Comparison of ENCODE assay signal across 22 cellular contexts in genomic region chr12:30251546-30251945, GRCh38.
DNase-seq lines count a peak whose midpoint lies in the region; ATAC-seq, FAIRE-seq and TF ChIP-seq lines count a peak whose summit lies in the region.
"Had no signal": no experiment of that assay in that cellular context is flagged by ENCODE, and none has a peak within 500 bp of the region (broad histone marks: within the 10 kb centered on the region; RNA-seq: fewer than 3 reads in every experiment).

No MANE protein-coding gene starts in this region.

- H2BK120ac ChIP-seq in H1 (replicated peaks; ENCODE audit: low read depth, low read length), result no peak overlapping the region

- no peaks in the 10 kb centered on the region for H3K27me3 ChIP-seq in GM23338 (ENCODE audit: insufficient read depth)
- no peaks in the 10 kb centered on the region for H3K27me3 ChIP-seq in HUES64 (ENCODE audit: insufficient read depth, low read length)
- H3K27me3 ChIP-seq in H1 (replicated peaks in 1 of 4; ENCODE audit: control insufficient read depth in 3 of 4, extremely low read depth in 1 of 4, insufficient read depth in 3 of 4, low read length in 3 of 4), result no peaks in the 10 kb centered on the region
- H3K27me3 ChIP-seq in neural progenitor cell, result no peaks in the 10 kb centered on the region
- H3K27me3 ChIP-seq: BLaER1 had no signal

- ATAC-seq in GM23338 (peak; percentile 62), GM21381 (IDR thresholded peaks at IDR 0.05; ENCODE audit: unreplicated experiment) (no peak)
- ATAC-seq in activated T-cell treated with anti-CD3 and anti-CD28 coated beads, Interleukin-2, amount 50 U/mL, for 4 hours, result no peak
- no peak for ATAC-seq in stimulated activated naive B cell treated with anti-CD40 and anti-IgM and Interleukin-4, amounts not matched to agents 10 μg/mL and 1 μg/mL and 100 μg/mL, for 72 hours (replicated peaks)
- ATAC-seq: CD8-positive, alpha-beta T cell; GM12878; HCT116 had no signal

- H3K79me2 ChIP-seq in GM23338 (replicated peaks; ENCODE audit: insufficient read depth) (no peaks in the 10 kb centered on the region), H1 (ENCODE audit: control insufficient read depth in 1 of 2, insufficient read depth in 2 of 2, low read length in 2 of 2) (no peaks in the 10 kb centered on the region), neural progenitor cell (ENCODE audit: low read depth) (no peaks in the 10 kb centered on the region)

- TF ChIP-seq EP300 in H1 (IDR thresholded peaks at IDR 0.05; ENCODE audit: borderline replicate concordance in 1 of 2, low read depth in 2 of 2, low read length in 2 of 2), result no peak

- H4K5ac ChIP-seq in H1 (ENCODE audit: insufficient read length, low read depth, low read length), result no peak overlapping the region

- no peaks in the 10 kb centered on the region for H3F3A ChIP-seq in GM23338 (replicated peaks; ENCODE audit: low read depth)
- H3F3A ChIP-seq in neural progenitor cell (ENCODE audit: low read depth), result peaks cover 9% of the 10 kb centered on the region

- peak overlapping the region; percentile 87 for H2AFZ ChIP-seq in GM23338
- H2AFZ ChIP-seq in H1 (ENCODE audit: low read length), result peak overlapping the region; percentile 65; the same call in 1 of the 2 replicates
- peak overlapping the region; percentile 14 for H2AFZ ChIP-seq in neural progenitor cell (replicated peaks)

- no peak overlapping the region for H2BK12ac ChIP-seq in H1 (ENCODE audit: low read depth, low read length)

- DNase-seq in GM23338 (ENCODE audit: low spot score) (peak; percentile 6), H1 (ENCODE audit: low read depth in 1 of 2, low spot score in 2 of 2) (no peak), neural progenitor cell (ENCODE audit: low spot score) (peak; percentile 48)
- no peak for DNase-seq in activated T-cell treated with anti-CD3 and anti-CD28 coated beads, Interleukin-2, amount 50 U/mL, for 4 hours
- no peak for DNase-seq in stimulated activated naive B cell treated with anti-CD40 and anti-IgM and Interleukin-4, amounts not matched to agents 10 μg/mL and 1 μg/mL and 100 μg/mL, for 72 hours
- no peak for DNase-seq in effector CD8-positive, alpha-beta T cell (lab: John Stamatoyannopoulos, UW)
- DNase-seq: Caco-2; CD4-positive, CD25-positive, alpha-beta regulatory T cell; CD8-positive, alpha-beta T cell; DMS79; EL; GDM1; GOT3; H7 had no signal

- H3K27ac ChIP-seq in GM23338 (ENCODE audit: low read depth) (peak overlapping the region; percentile 5; the same call in 1 of the 2 replicates), HUES64 (ENCODE audit: low read depth, low read length) (0 out of 2 replicates have a peak overlapping the region, but pooled peaks have one; percentile 26), H1 (ENCODE audit: low read depth, low read length) (no peak overlapping the region), neural progenitor cell (no peak overlapping the region)
- H3K27ac ChIP-seq: BLaER1, C4-2B had no signal

- H3K14ac ChIP-seq in H1 (ENCODE audit: insufficient read length), result no peak overlapping the region

- H3K4me3 ChIP-seq in GM23338, result no peak overlapping the region
- H3K4me3 ChIP-seq in HUES64 (ENCODE audit: low read length), result no peak overlapping the region
- H3K4me3 ChIP-seq in H1 (ENCODE audit: extremely low read depth in 1 of 4, insufficient read depth in 2 of 4, low read depth in 3 of 4, low read length in 4 of 4), result no peak overlapping the region
- no peak overlapping the region for H3K4me3 ChIP-seq in neural progenitor cell
- H3K4me3 ChIP-seq: BLaER1, GM12878 had no signal

- H3K9me3 ChIP-seq in HUES64 (ENCODE audit: insufficient read depth, low read depth, low read length) (no peaks in the 10 kb centered on the region), H1 (ENCODE audit: insufficient read depth in 2 of 2, low read depth in 1 of 2, low read length in 1 of 2) (no peaks in the 10 kb centered on the region), neural progenitor cell (ENCODE audit: low read depth) (no peaks in the 10 kb centered on the region)
- H3K9me3 ChIP-seq: BLaER1, Caco-2 had no signal

- H4K20me1 ChIP-seq in GM23338 (replicated peaks; ENCODE audit: insufficient read depth) (no peaks in the 10 kb centered on the region), H1 (replicated peaks in 1 of 2; ENCODE audit: control insufficient read depth in 1 of 2, insufficient read depth in 2 of 2, low read length in 2 of 2) (no peaks in the 10 kb centered on the region), neural progenitor cell (ENCODE audit: low read depth) (no peaks in the 10 kb centered on the region)
- H4K20me1 ChIP-seq: BLaER1 had no signal

- no peak for TF ChIP-seq CTCF in GM23338 (conservative IDR thresholded peaks at IDR 0.05; ENCODE audit: low read depth in 2 of 2)
- no peak for TF ChIP-seq CTCF in H1 (IDR thresholded peaks at IDR 0.05; ENCODE audit: control extremely low read depth in 1 of 3, insufficient read depth in 1 of 3, low read depth in 1 of 3, low read length in 3 of 3)
- no peak for TF ChIP-seq CTCF in neural progenitor cell (IDR thresholded peaks at IDR 0.05)

- no peak overlapping the region for H4K91ac ChIP-seq in H1 (replicated peaks; ENCODE audit: insufficient read length, low read length)

- no peaks in the 10 kb centered on the region for H3K79me1 ChIP-seq in H1 (ENCODE audit: low read depth, low read length)

- CTCF ChIA-PET in H1 (lab: Charles Lee; ENCODE audit: partially characterized antibody), result no interaction called here

- no peak overlapping the region for H3K4ac ChIP-seq in H1 (replicated peaks; ENCODE audit: insufficient read length, low read depth, low read length)

- no peak overlapping the region for H2BK5ac ChIP-seq in H1 (ENCODE audit: low read depth, low read length)

- H3K4me3 Mint-ChIP-seq in GM23338 (no peak overlapping the region), neural progenitor cell (no peak overlapping the region)
- no peak overlapping the region for H3K4me3 Mint-ChIP-seq in activated T-cell treated with anti-CD3 and anti-CD28 coated beads, Interleukin-2, amount 50 U/mL, for 4 hours
- H3K4me3 Mint-ChIP-seq in stimulated activated naive B cell treated with anti-CD40 and anti-IgM and Interleukin-4, amounts not matched to agents 10 μg/mL and 1 μg/mL and 100 μg/mL, for 72 hours, result no peak overlapping the region
- H3K4me3 Mint-ChIP-seq: B cell; CD4-positive, CD25-positive, alpha-beta regulatory T cell; CD8-positive, alpha-beta T cell had no signal

- no peak for TF ChIP-seq POLR2A in H1 (IDR thresholded peaks at IDR 0.05; ENCODE audit: control extremely low read depth in 1 of 2, low read depth in 2 of 2, low read length in 2 of 2)

- no peak overlapping the region for H2BK15ac ChIP-seq in H1 (ENCODE audit: low read length)

- peak; percentile 45 for FAIRE-seq in H1 (lab: Jason Lieb, UNC)
- FAIRE-seq: GM12878, GM19239 had no signal

- no peaks in the 10 kb centered on the region for H3K9me2 ChIP-seq in GM23338 (ENCODE audit: insufficient read depth)

- no peaks in the 10 kb centered on the region for H3K23me2 ChIP-seq in H1 (ENCODE audit: low read depth, low read length)

- H3K4me1 ChIP-seq in GM23338 (ENCODE audit: insufficient read depth) (peaks cover 10% of the 10 kb centered on the region), HUES64 (ENCODE audit: insufficient read depth, low read length) (peaks cover 10% of the 10 kb centered on the region), H1 (replicated peaks in 1 of 4; ENCODE audit: control insufficient read depth in 3 of 4, insufficient read depth in 4 of 4, low read length in 3 of 4) (peaks cover 0 to 3% (median 1%) of the 10 kb centered on the region in 4 experiments; a peak in 2 of 7 replicates), neural progenitor cell (peaks cover 13% of the 10 kb centered on the region)
- H3K4me1 ChIP-seq: BLaER1, Caco-2 had no signal

- H3K9me3 Mint-ChIP-seq in GM23338 (no peaks in the 10 kb centered on the region), neural progenitor cell (peaks cover 6% of the 10 kb centered on the region)
- no peaks in the 10 kb centered on the region for H3K9me3 Mint-ChIP-seq in activated T-cell treated with anti-CD3 and anti-CD28 coated beads, Interleukin-2, amount 50 U/mL, for 4 hours
- H3K9me3 Mint-ChIP-seq in stimulated activated naive B cell treated with anti-CD40 and anti-IgM and Interleukin-4, amounts not matched to agents 10 μg/mL and 1 μg/mL and 100 μg/mL, for 72 hours, result peaks cover 0 to 11% of the 10 kb centered on the region in 2 donors

- 79% methylated on average over 5 of the region's 5 CpGs for WGBS in HUES64
- WGBS in H1 (ENCODE audit: extremely low coverage in 1 of 2, insufficient coverage in 1 of 2, insufficient read length in 1 of 2, insufficient replicate concordance in 2 of 2, low coverage in 1 of 2, low lambda C conversion rate in 2 of 2, missing lambda C conversion rate in 1 of 2), 2 experiments, result 53% methylated on average over 5 of the region's 5 CpGs; no CpG with 5 or more reads in 1 of the 2 experiments

- H4K8ac ChIP-seq in H1 (ENCODE audit: extremely low read depth, insufficient read depth, low read length), result no peak overlapping the region

- H3K9ac ChIP-seq in HUES64 (ENCODE audit: low read depth, low read length) (no peak overlapping the region), H1 (replicated peaks in 1 of 4; ENCODE audit: extremely low read depth in 1 of 4, low read depth in 3 of 4, low read length in 3 of 4) (no peak overlapping the region), neural progenitor cell (no peak overlapping the region)
- H3K9ac ChIP-seq: BLaER1 had no signal

- no peak overlapping the region for H2AK5ac ChIP-seq in H1 (ENCODE audit: low read depth, low read length)

- no peak overlapping the region for H3K18ac ChIP-seq in H1 (ENCODE audit: extremely low read depth, low read length)

- TF ChIP-seq RAD21 in H1 (IDR thresholded peaks at IDR 0.05 in 1 of 2, conservative IDR thresholded peaks at IDR 0.05 in 1 of 2; ENCODE audit: low read depth in 2 of 2, low read length in 2 of 2), result no peak

- H3K56ac ChIP-seq in H1 (replicated peaks; ENCODE audit: insufficient read length, low read depth, low read length), result no peak overlapping the region

- H3K4me1 Mint-ChIP-seq in GM23338 (peaks cover 11% of the 10 kb centered on the region), neural progenitor cell (peaks cover 8% of the 10 kb centered on the region)
- no peaks in the 10 kb centered on the region for H3K4me1 Mint-ChIP-seq in activated T-cell treated with anti-CD3 and anti-CD28 coated beads, Interleukin-2, amount 50 U/mL, for 4 hours (ENCODE audit: low read depth)
- no peaks in the 10 kb centered on the region for H3K4me1 Mint-ChIP-seq in stimulated activated naive B cell treated with anti-CD40 and anti-IgM and Interleukin-4, amounts not matched to agents 10 μg/mL and 1 μg/mL and 100 μg/mL, for 72 hours
- H3K4me1 Mint-ChIP-seq: B cell; CD4-positive, CD25-positive, alpha-beta regulatory T cell had no signal

- H3K27me3 Mint-ChIP-seq in GM23338 (ENCODE audit: insufficient read depth, low read depth, poor library complexity), result peaks cover 2% of the 10 kb centered on the region
- H3K27me3 Mint-ChIP-seq in neural progenitor cell (ENCODE audit: insufficient read depth, low read depth), result no peaks in the 10 kb centered on the region
- no peaks in the 10 kb centered on the region for H3K27me3 Mint-ChIP-seq in activated T-cell treated with anti-CD3 and anti-CD28 coated beads, Interleukin-2, amount 50 U/mL, for 4 hours (ENCODE audit: low read depth)
- no peaks in the 10 kb centered on the region for H3K27me3 Mint-ChIP-seq in stimulated activated naive B cell treated with anti-CD40 and anti-IgM and Interleukin-4, amounts not matched to agents 10 μg/mL and 1 μg/mL and 100 μg/mL, for 72 hours
- H3K27me3 Mint-ChIP-seq: B cell; CD4-positive, CD25-positive, alpha-beta regulatory T cell had no signal

- H3K36me3 Mint-ChIP-seq in GM23338 (ENCODE audit: low read depth) (no peaks in the 10 kb centered on the region), neural progenitor cell (no peaks in the 10 kb centered on the region)
- no peaks in the 10 kb centered on the region for H3K36me3 Mint-ChIP-seq in activated T-cell treated with anti-CD3 and anti-CD28 coated beads, Interleukin-2, amount 50 U/mL, for 4 hours (ENCODE audit: insufficient read depth)
- no peaks in the 10 kb centered on the region for H3K36me3 Mint-ChIP-seq in stimulated activated naive B cell treated with anti-CD40 and anti-IgM and Interleukin-4, amounts not matched to agents 10 μg/mL and 1 μg/mL and 100 μg/mL, for 72 hours
- H3K36me3 Mint-ChIP-seq: CD4-positive, CD25-positive, alpha-beta regulatory T cell; CD8-positive, alpha-beta T cell had no signal

- H3K4me2 ChIP-seq in GM23338 (peak overlapping the region; percentile 35; the same call in 1 of the 2 replicates), H1 (ENCODE audit: insufficient read depth in 1 of 2, low read depth in 2 of 2, low read length in 2 of 2) (peak overlapping the region; percentile 4 to 10; a peak in 1 of 4 replicates), neural progenitor cell (peak overlapping the region; percentile 31)
- H3K4me2 ChIP-seq: BLaER1 had no signal

- H3K23ac ChIP-seq in H1 (ENCODE audit: insufficient read length), result no peak overlapping the region

- H3K27ac Mint-ChIP-seq in GM23338 (no peak overlapping the region), neural progenitor cell (peak overlapping the region; percentile 59)
- no peak overlapping the region for H3K27ac Mint-ChIP-seq in stimulated activated naive B cell treated with anti-CD40 and anti-IgM and Interleukin-4, amounts not matched to agents 10 μg/mL and 1 μg/mL and 100 μg/mL, for 72 hours
- H3K27ac Mint-ChIP-seq: B cell; CD4-positive, CD25-positive, alpha-beta regulatory T cell; CD8-positive, alpha-beta T cell had no signal

- no peak overlapping the region for H2BK20ac ChIP-seq in H1 (ENCODE audit: low read length)

- H3K36me3 ChIP-seq in GM23338 (ENCODE audit: insufficient read depth), result no peaks in the 10 kb centered on the region
- H3K36me3 ChIP-seq in HUES64 (ENCODE audit: insufficient read depth, low read length), result no peaks in the 10 kb centered on the region
- H3K36me3 ChIP-seq in H1 (ENCODE audit: control insufficient read depth in 2 of 4, insufficient read depth in 4 of 4, low read length in 3 of 4), result no peaks in the 10 kb centered on the region
- H3K36me3 ChIP-seq in neural progenitor cell, result no peaks in the 10 kb centered on the region
- H3K36me3 ChIP-seq: BLaER1 had no signal

- POLR2A ChIA-PET in H1 (lab: Charles Lee; ENCODE audit: partially characterized antibody), result no interaction called here

Comparison
In these comparisons a context has a peak if more than half of its experiments do, and no peak if none do; other contexts are left out.
1. DNase-seq: peak in GM23338 (single experiment) and neural progenitor cell (single experiment); none in H1 (0 of 2), activated T-cell treated with anti-CD3 and anti-CD28 coated beads, Interleukin-2, amount 50 U/mL, for 4 hours (single experiment), stimulated activated naive B cell treated with anti-CD40 and anti-IgM and Interleukin-4, amounts not matched to agents 10 μg/mL and 1 μg/mL and 100 μg/mL, for 72 hours (single experiment) and effector CD8-positive, alpha-beta T cell (single experiment).
2. H2AFZ ChIP-seq: peak in every context shown above with its lines; median percentile 87 in GM23338; 65 in H1; 14 in neural progenitor cell.
3. H3K27ac ChIP-seq: peak in GM23338 (single experiment) and HUES64 (single experiment); none in H1 (single experiment) and neural progenitor cell (single experiment).
4. Peak in every context shown above with its lines, with median percentiles within 50 percentile points of each other: H3K4me2 ChIP-seq.